ENCODE assay signal across 25 cellular contexts in genomic region chr22:39647836-39648500, GRCh38.
DNase-seq lines count a peak whose midpoint lies in the region; ATAC-seq and TF ChIP-seq lines count a peak whose summit lies in the region.
"Had no signal": no experiment of that assay in that cellular context is flagged by ENCODE, and none has a peak within 500 bp of the region (broad histone marks: within the 10 kb centered on the region; RNA-seq: fewer than 3 reads in every experiment).

No MANE protein-coding gene starts in this region.

- H3K27me3 ChIP-seq in BLaER1 treated with 17β-estradiol and CSF1 and Interleukin-3, amounts not matched to agents 10 nM and 100 nM = no peaks in the 10 kb centered on the region
- H3K27me3 ChIP-seq in dorsolateral prefrontal cortex = no peaks in the 10 kb centered on the region
- H3K27me3 ChIP-seq: BE2C had no signal

- H3K4me2 ChIP-seq in BLaER1 treated with 17β-estradiol and CSF1 and Interleukin-3, amounts not matched to agents 10 nM and 100 nM = peak overlapping the region in 9 of 11 experiments; percentile 9 to 42 (median 32); a peak in 12 of 22 replicates
- H3K4me2 ChIP-seq: A549, GM23338 had no signal

- H3K9ac ChIP-seq in BLaER1 treated with 17β-estradiol and CSF1 and Interleukin-3, amounts not matched to agents 10 nM and 100 nM = 0 out of 22 replicates have a peak overlapping the region, but pooled peaks of 1 of the 11 experiments have one; percentile 10

- intact Hi-C loops in dorsolateral prefrontal cortex (cut with DNase I) (no loop called here), posterior cingulate gyrus (cut with DNase I) (no loop called here)

- no peaks in the 10 kb centered on the region for H3K9me3 ChIP-seq in BLaER1 treated with 17β-estradiol and CSF1 and Interleukin-3, amounts not matched to agents 10 nM and 100 nM (replicated peaks in 1 of 11)
- H3K9me3 ChIP-seq: A549, BE2C had no signal

- TF ChIP-seq CTCF in dorsolateral prefrontal cortex (IDR thresholded peaks at IDR 0.05 in 54 of 56, conservative IDR thresholded peaks at IDR 0.05 in 2 of 56; ENCODE audit: low read depth in 1 of 56, partially characterized antibody in 56 of 56) = no peak
- TF ChIP-seq CTCF in omental fat pad (IDR thresholded peaks at IDR 0.05) = no peak

- H3K27ac Mint-ChIP-seq in activated naive CD8-positive, alpha-beta T cell treated with anti-CD3 and anti-CD28 coated beads for 36 hours = no peak overlapping the region
- H3K27ac Mint-ChIP-seq: CD4-positive, CD25-positive, alpha-beta regulatory T cell; CD8-positive, alpha-beta T cell; GM23338; H9; HFFc6 had no signal

- no peak overlapping the region for H3K4me3 Mint-ChIP-seq in activated naive CD8-positive, alpha-beta T cell treated with anti-CD3 and anti-CD28 coated beads for 36 hours
- H3K4me3 Mint-ChIP-seq: CD4-positive, CD25-positive, alpha-beta regulatory T cell; CD8-positive, alpha-beta T cell; GM23338; H9; HFFc6 had no signal

- no peaks in the 10 kb centered on the region for H3K27me3 Mint-ChIP-seq in activated naive CD8-positive, alpha-beta T cell treated with anti-CD3 and anti-CD28 coated beads for 36 hours
- H3K27me3 Mint-ChIP-seq: CD4-positive, CD25-positive, alpha-beta regulatory T cell had no signal

- no peak for ATAC-seq in HG03342 (IDR thresholded peaks at IDR 0.05; ENCODE audit: unreplicated experiment)
- ATAC-seq in omental fat pad (ENCODE audit: low FRiP score) = no peak
- ATAC-seq: A549; CD8-positive, alpha-beta T cell; GM12878; GM23338; HCT116 had no signal

- no peaks in the 10 kb centered on the region for H3K9me3 Mint-ChIP-seq in activated naive CD8-positive, alpha-beta T cell treated with anti-CD3 and anti-CD28 coated beads for 36 hours
- H3K9me3 Mint-ChIP-seq: CD4-positive, CD25-positive, alpha-beta regulatory T cell; CD8-positive, alpha-beta T cell; GM23338; H9; HFFc6 had no signal

- no peaks in the 10 kb centered on the region for H3K36me3 ChIP-seq in BLaER1 treated with 17β-estradiol and CSF1 and Interleukin-3, amounts not matched to agents 10 nM and 100 nM
- H3K36me3 ChIP-seq: BE2C had no signal

- peaks cover 0 to 57% (median 52%) of the 10 kb centered on the region in 10 experiments; a peak in 15 of 20 replicates for H3K4me1 ChIP-seq in BLaER1 treated with 17β-estradiol and CSF1 and Interleukin-3, amounts not matched to agents 10 nM and 100 nM
- H3K4me1 ChIP-seq: A549 had no signal

- H3K27ac ChIP-seq in BLaER1 treated with 17β-estradiol and CSF1 and Interleukin-3, amounts not matched to agents 10 nM and 100 nM = no peak overlapping the region; a peak in 1 of 22 replicates
- H3K27ac ChIP-seq in dorsolateral prefrontal cortex = peak overlapping the region in 10 of 59 donors; percentile 10 to 52 (median 28)
- H3K27ac ChIP-seq: A549, C4-2B had no signal

- DNase-seq in dorsolateral prefrontal cortex = peak in 6 of 10 donors; percentile 30 to 71 (median 47)
- DNase-seq in middle frontal gyrus (ENCODE audit: extremely low spot score, low spot score) = peak; percentile 21
- DNase-seq in posterior cingulate gyrus = peak in 7 of 10 donors; percentile 26 to 91 (median 53)
- DNase-seq in activated naive CD8-positive, alpha-beta T cell treated with anti-CD3 and anti-CD28 coated beads for 36 hours = no peak
- no peak for DNase-seq in omental fat pad (ENCODE audit: low spot score)
- no peak for DNase-seq in inferior parietal cortex (ENCODE audit: extremely low spot score)
- DNase-seq: 8988T; ACHN; AML-193; BE2C; CD4-positive, CD25-positive, alpha-beta regulatory T cell; CD8-positive, alpha-beta T cell; DMS 273 treated with DMSO at 0.1 percent for 48 hours; DMS79; EL; GDM1; H9; HFFc6 had no signal

- no peak overlapping the region for H3K4me3 ChIP-seq in BLaER1 treated with 17β-estradiol and CSF1 and Interleukin-3, amounts not matched to agents 10 nM and 100 nM
- no peak overlapping the region for H3K4me3 ChIP-seq in dorsolateral prefrontal cortex
- H3K4me3 ChIP-seq: A549, GM12878, GM23338 had no signal

- H4K20me1 ChIP-seq in BLaER1 treated with 17β-estradiol and CSF1 and Interleukin-3, amounts not matched to agents 10 nM and 100 nM = peaks cover 0 to 22% (median 0%) of the 10 kb centered on the region in 11 experiments; a peak in 1 of 22 replicates

- no peaks in the 10 kb centered on the region for H3K4me1 Mint-ChIP-seq in activated naive CD8-positive, alpha-beta T cell treated with anti-CD3 and anti-CD28 coated beads for 36 hours
- H3K4me1 Mint-ChIP-seq: CD4-positive, CD25-positive, alpha-beta regulatory T cell; GM23338 had no signal

- no peaks in the 10 kb centered on the region for H3K36me3 Mint-ChIP-seq in activated naive CD8-positive, alpha-beta T cell treated with anti-CD3 and anti-CD28 coated beads for 36 hours
- H3K36me3 Mint-ChIP-seq: CD4-positive, CD25-positive, alpha-beta regulatory T cell; CD8-positive, alpha-beta T cell had no signal

Comparison
In these comparisons a context has a peak if more than half of its experiments do, and no peak if none do; other contexts are left out.
1. DNase-seq: peak in dorsolateral prefrontal cortex (6 of 10), middle frontal gyrus (single experiment) and posterior cingulate gyrus (7 of 10); none in activated naive CD8-positive, alpha-beta T cell treated with anti-CD3 and anti-CD28 coated beads for 36 hours (single experiment), omental fat pad (single experiment) and inferior parietal cortex (single experiment).